Comparison of ENCODE assay signal across 9 cellular contexts in the genomic region with DNA sequence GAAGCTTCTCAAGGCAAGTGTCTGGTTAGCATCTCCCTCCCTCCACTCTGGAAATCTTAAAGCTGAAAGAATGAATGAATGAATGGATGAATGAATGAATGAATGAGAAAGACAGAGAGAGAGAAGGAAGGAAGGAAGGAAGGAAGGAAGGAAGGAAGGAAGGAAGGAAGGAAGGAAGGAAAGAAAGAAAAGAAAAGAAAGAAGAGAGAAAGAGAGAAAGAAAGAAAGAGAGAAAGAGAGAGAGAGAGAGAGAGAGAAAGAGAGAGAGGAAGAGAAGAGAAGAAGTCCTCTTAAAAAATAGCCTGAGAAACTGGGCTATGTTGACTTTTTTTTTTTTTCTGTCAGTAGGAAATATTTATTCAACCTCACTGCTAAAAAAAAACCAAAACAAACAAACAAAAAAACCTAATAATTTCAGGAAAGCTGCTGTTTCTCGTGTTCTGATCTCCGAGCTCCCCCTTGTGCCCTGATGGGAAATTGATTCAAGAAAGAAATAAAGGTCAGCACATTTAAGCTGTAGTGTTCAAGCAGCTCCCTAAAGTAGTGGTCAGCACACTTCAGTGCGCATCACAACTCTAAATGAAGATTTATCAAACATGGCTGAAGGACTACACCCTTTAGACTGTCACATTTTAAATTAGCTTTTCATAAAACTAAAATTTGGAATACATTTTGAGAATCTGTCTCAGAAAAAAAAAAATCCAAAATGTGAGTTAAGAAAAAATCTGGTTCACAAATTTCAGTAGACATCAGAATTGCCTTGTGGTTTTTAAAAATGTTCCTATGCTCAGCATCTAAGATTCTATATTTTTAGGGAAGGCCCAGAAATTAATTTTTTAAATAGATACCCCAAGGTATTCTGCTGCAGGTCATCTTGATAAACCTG.
A peak's percentile ranks its signal among the peaks of the same experiment; 100 is the strongest.
DNase-seq lines count a peak whose midpoint lies in the region; ATAC-seq, FAIRE-seq and TF ChIP-seq lines count a peak whose summit lies in the region.
"Had no signal": no experiment of that assay in that cellular context is flagged by ENCODE, and none has a peak within 500 bp of the region (broad histone marks: within the 10 kb centered on the region; RNA-seq: fewer than 3 reads in every experiment).

No MANE protein-coding gene starts in this region.

- no peaks in the 10 kb centered on the region for H3K27me3 ChIP-seq in MG63

- H3K4me3 ChIP-seq in astrocyte of the cerebellum (ENCODE audit: low read depth, low read length), result no peak overlapping the region
- H3K4me3 ChIP-seq in MG63, result no peak overlapping the region
- H3K4me3 ChIP-seq: lung had no signal

- no peaks in the 10 kb centered on the region for H3K36me3 ChIP-seq in MG63

- peak; percentile 82 for TF ChIP-seq CTCF in LNCAP (IDR thresholded peaks at IDR 0.05)
- TF ChIP-seq CTCF in astrocyte of the cerebellum (IDR thresholded peaks at IDR 0.05; ENCODE audit: low read depth, low read length, missing control alignments), result peak; percentile 71

- ATAC-seq in GM21786 (IDR thresholded peaks at IDR 0.05; ENCODE audit: unreplicated experiment), result no peak

- in situ Hi-C loops in astrocyte of the cerebellum (cut with HindIII; ENCODE audit: low sequenced_read_pairs), result loop anchor here (25.0 kb wide), 1 partner anchor 1018 kb away; no protein-coding TSS in a partner anchor

- H3K9me3 ChIP-seq in MG63, result no peaks in the 10 kb centered on the region

- FAIRE-seq in GM18507 (lab: Jason Lieb, UNC), result peak; percentile 73

- DNase-seq in CD1c-positive myeloid dendritic cell (ENCODE audit: extremely low spot score) (peak; percentile 11), GM18507 (ENCODE audit: extremely low spot score, insufficient read length, low read depth) (no peak), astrocyte of the cerebellum (ENCODE audit: low read depth) (no peak), lung microvascular endothelial cell (ENCODE audit: low read depth in 2 of 2) (peak; percentile 23 to 31), MG63 (no peak), NCI-H345 treated with DMSO at 0.1 percent for 48 hours (lab: John Stamatoyannopoulos, UW; ENCODE audit: unreplicated experiment) (no peak)

Comparison
In these comparisons a context has a peak if more than half of its experiments do, and no peak if none do; other contexts are left out.
1. DNase-seq: peak in CD1c-positive myeloid dendritic cell (single experiment) and lung microvascular endothelial cell (2 of 2); none in GM18507 (single experiment), astrocyte of the cerebellum (single experiment), MG63 (single experiment) and NCI-H345 treated with DMSO at 0.1 percent for 48 hours (single experiment).